9 cellular contexts compared by ENCODE assay signal in genomic region chr22:50236731-50237409, GRCh38. TPM values are rescaled to one million over a fixed set of nuclear protein-coding genes. Genes with fewer than 3 reads are reported as not detected.
DNase-seq lines count a peak whose midpoint lies in the region; ATAC-seq and TF ChIP-seq lines count a peak whose summit lies in the region.
"Had no signal": no experiment of that assay in that cellular context is flagged by ENCODE, and none has a peak within 500 bp of the region (broad histone marks: within the 10 kb centered on the region; RNA-seq: fewer than 3 reads in every experiment).

No MANE protein-coding gene starts in this region.

- no peak overlapping the region for H3K27ac Mint-ChIP-seq in activated CD4-positive, alpha-beta T cell treated with anti-CD3 and anti-CD28 coated beads, Interleukin-2, amount 10 ng/mL, durations not matched to agents 24 days and 14 days

- no peaks in the 10 kb centered on the region for H3K9me2 ChIP-seq in OCI-LY7 (ENCODE audit: insufficient read depth, low read length)

- POLR2A ChIA-PET in A673 (lab: Charles Lee; ENCODE audit: low non-redundant PET) (no interaction called here), OCI-LY7 (lab: Charles Lee) (no interaction called here)

- no peak overlapping the region for H3K27ac ChIP-seq in A673 (ENCODE audit: low read depth, low read length, poor library complexity, severe bottlenecking)
- no peak overlapping the region for H3K27ac ChIP-seq in OCI-LY7 (ENCODE audit: low read depth, low read length, poor library complexity, severe bottlenecking)

- H3K4me1 ChIP-seq in A673 (ENCODE audit: insufficient read depth, low read length, poor library complexity, severe bottlenecking) (no peaks in the 10 kb centered on the region), OCI-LY7 (ENCODE audit: insufficient read depth, low read length, poor library complexity, severe bottlenecking) (peaks cover 8% of the 10 kb centered on the region)

- DNase-seq in A673 (ENCODE audit: low spot score) (no peak), GM06990 (ENCODE audit: extremely low read depth, insufficient read length) (no peak), OCI-LY7 (ENCODE audit: low spot score) (peak; percentile 51), fibroblast of the aortic adventitia (ENCODE audit: low read depth) (peak; percentile 24), omental fat pad (ENCODE audit: low spot score) (no peak), SKM-1 (lab: John Stamatoyannopoulos, UW; ENCODE audit: unreplicated experiment) (no peak), SHP77 (lab: John Stamatoyannopoulos, UW) (no peak)
- DNase-seq in activated CD4-positive, alpha-beta T cell treated with anti-CD3 and anti-CD28 coated beads, Interleukin-2, amount 10 ng/mL, durations not matched to agents 24 days and 14 days, result no peak
- DNase-seq: head of caudate nucleus had no signal

- H3K27me3 ChIP-seq in A673 (replicated peaks; ENCODE audit: insufficient read depth, low read depth, low read length, poor library complexity) (no peaks in the 10 kb centered on the region), GM06990 (replicated peaks; ENCODE audit: control insufficient read depth, insufficient read depth, low read length) (no peaks in the 10 kb centered on the region)

- H3K9me3 ChIP-seq in A673 (ENCODE audit: low read depth, low read length, poor library complexity, severe bottlenecking), result no peaks in the 10 kb centered on the region
- no peaks in the 10 kb centered on the region; the same call in 1 of the 2 replicates for H3K9me3 ChIP-seq in OCI-LY7 (ENCODE audit: low read length)

- H3K4me3 ChIP-seq in A673 (ENCODE audit: low read depth, low read length, poor library complexity, severe bottlenecking) (no peak overlapping the region), GM06990 (replicated peaks; ENCODE audit: low read depth, low read length) (no peak overlapping the region), OCI-LY7 (ENCODE audit: low read depth, low read length, poor library complexity, severe bottlenecking) (no peak overlapping the region), fibroblast of the aortic adventitia (ENCODE audit: low read depth, low read length) (no peak overlapping the region)

- TF ChIP-seq CTCF in A673 (conservative IDR thresholded peaks at IDR 0.05; ENCODE audit: low read depth, low read length) (peak; percentile 57), GM06990 (IDR thresholded peaks at IDR 0.05; ENCODE audit: insufficient read depth, low read length, poor library complexity, severe bottlenecking) (peak; percentile 58), OCI-LY7 (conservative IDR thresholded peaks at IDR 0.05; ENCODE audit: low read length) (peak; percentile 76), fibroblast of the aortic adventitia (IDR thresholded peaks at IDR 0.05; ENCODE audit: insufficient read depth, low read length) (peak; percentile 46), omental fat pad (IDR thresholded peaks at IDR 0.05) (no peak)

- BruUV-seq in A673 (replicated peaks; lab: Mats Ljungman, UMichigan) (no TSS peak), OCI-LY7 (replicated peaks; lab: Mats Ljungman, UMichigan) (no TSS peak)

- no peak overlapping the region for H2AFZ ChIP-seq in OCI-LY7 (ENCODE audit: low read length)

- intact Hi-C loops in A673 (cut with micrococcal nuclease; ENCODE audit: unreplicated experiment) (no loop called here), OCI-LY7 (cut with micrococcal nuclease; ENCODE audit: unreplicated experiment) (loop anchor here (1.0 kb wide), 1 partner anchor 88 kb away; no protein-coding TSS in a partner anchor)
- intact Hi-C loops in activated CD4-positive, alpha-beta T cell treated with anti-CD3 and anti-CD28 coated beads, Interleukin-2, amount 10 ng/mL, durations not matched to agents 24 days and 14 days (cut with micrococcal nuclease), result no loop called here

- no peaks in the 10 kb centered on the region for H3K27me3 Mint-ChIP-seq in activated CD4-positive, alpha-beta T cell treated with anti-CD3 and anti-CD28 coated beads, Interleukin-2, amount 10 ng/mL, durations not matched to agents 24 days and 14 days

- H3K9me3 Mint-ChIP-seq in activated CD4-positive, alpha-beta T cell treated with anti-CD3 and anti-CD28 coated beads, Interleukin-2, amount 10 ng/mL, durations not matched to agents 24 days and 14 days, result peaks cover 3% of the 10 kb centered on the region

- H3K4me2 ChIP-seq in OCI-LY7 (ENCODE audit: low read length), result no peak overlapping the region

- H3K36me3 Mint-ChIP-seq in activated CD4-positive, alpha-beta T cell treated with anti-CD3 and anti-CD28 coated beads, Interleukin-2, amount 10 ng/mL, durations not matched to agents 24 days and 14 days (ENCODE audit: low read depth), result peaks cover 29% of the 10 kb centered on the region

- H4K20me1 ChIP-seq in OCI-LY7 (ENCODE audit: insufficient read depth, low read length), result no peaks in the 10 kb centered on the region

- peaks cover 19% of the 10 kb centered on the region for H3K4me1 Mint-ChIP-seq in activated CD4-positive, alpha-beta T cell treated with anti-CD3 and anti-CD28 coated beads, Interleukin-2, amount 10 ng/mL, durations not matched to agents 24 days and 14 days

- peaks cover 42% of the 10 kb centered on the region for H3K79me2 ChIP-seq in OCI-LY7 (ENCODE audit: insufficient read depth, low read depth, low read length)

- CTCF ChIA-PET in A673 (lab: Charles Lee), result no interaction called here
- CTCF ChIA-PET in OCI-LY7 (lab: Charles Lee; ENCODE audit: unreplicated experiment), result no interaction called here

- ATAC-seq in omental fat pad (ENCODE audit: low FRiP score), result no peak

- H3K36me3 ChIP-seq in A673 (ENCODE audit: insufficient read depth, low read length, poor library complexity, severe bottlenecking) (peaks cover 3% of the 10 kb centered on the region), GM06990 (ENCODE audit: control insufficient read depth, insufficient read depth, low read length) (peaks cover 5% of the 10 kb centered on the region), OCI-LY7 (ENCODE audit: insufficient read depth, low read length) (peaks cover 54% of the 10 kb centered on the region)

- H3K4me3 Mint-ChIP-seq in activated CD4-positive, alpha-beta T cell treated with anti-CD3 and anti-CD28 coated beads, Interleukin-2, amount 10 ng/mL, durations not matched to agents 24 days and 14 days, result no peak overlapping the region

RNA-seq across cellular contexts. Expression of gene TUBGCP6, which starts 8.0 kb away (rescaled TPM):
- 31.0 and 33.1 TPM in 2 replicates for total RNA-seq in A673 (2021)
- 52.8 and 57.7 TPM in 2 replicates for total RNA-seq in OCI-LY7 (2014; rRNA removed; shearing (Covaris generic))
- total RNA-seq in OCI-LY7 (2022), result 63.2 and 68.8 TPM in 2 replicates
- total RNA-seq in fibroblast of the aortic adventitia (ENCODE audit: low replicate concordance), result 23.6 and 39.7 TPM in 2 replicates
- total RNA-seq in omental fat pad, result 10 to 100 TPM; 32.7 to 52.2 (median 33.5) TPM
- 51.1 and 51.7 TPM in 2 replicates for total RNA-seq in activated CD4-positive, alpha-beta T cell treated with anti-CD3 and anti-CD28 coated beads, Interleukin-2, amount 10 ng/mL, durations not matched to agents 24 days and 14 days

RNA-seq across cellular contexts. Expression of gene HDAC10, which starts 14.2 kb away (rescaled TPM):
- total RNA-seq in A673 (2021) (38.6 and 42.8 TPM in 2 replicates), OCI-LY7 (2022) (74.6 and 74.9 TPM in 2 replicates), fibroblast of the aortic adventitia (ENCODE audit: low replicate concordance) (15.4 and 26.7 TPM in 2 replicates), omental fat pad (10 to 100 TPM; 18.4 to 53.8 (median 23.6) TPM)
- 47.4 and 49.4 TPM in 2 replicates for total RNA-seq in OCI-LY7 (2014; rRNA removed; shearing (Covaris generic))
- total RNA-seq in activated CD4-positive, alpha-beta T cell treated with anti-CD3 and anti-CD28 coated beads, Interleukin-2, amount 10 ng/mL, durations not matched to agents 24 days and 14 days, result 62.2 and 64.6 TPM in 2 replicates

RNA-seq across cellular contexts. Expression of gene MAPK12, which starts 24.6 kb away (rescaled TPM):
- total RNA-seq in A673 (2021) (20.8 and 27.5 TPM in 2 replicates), OCI-LY7 (2022) (84.9 and 90.1 TPM in 2 replicates), fibroblast of the aortic adventitia (ENCODE audit: low replicate concordance) (28.0 and 35.5 TPM in 2 replicates), omental fat pad (10 to 100 TPM in 3 of 4 donors, 1 to 10 TPM in 1; 7.9 to 31.1 (median 17.8) TPM)
- 90.8 and 93.6 TPM in 2 replicates for total RNA-seq in OCI-LY7 (2014; rRNA removed; shearing (Covaris generic))
- total RNA-seq in activated CD4-positive, alpha-beta T cell treated with anti-CD3 and anti-CD28 coated beads, Interleukin-2, amount 10 ng/mL, durations not matched to agents 24 days and 14 days, result 20.1 and 21.5 TPM in 2 replicates

RNA-seq across cellular contexts. Expression of gene MAPK11, which starts 33.3 kb away (rescaled TPM):
- total RNA-seq in A673 (2021) (5.4 and 10.4 TPM in 2 replicates), OCI-LY7 (2022) (18.6 and 19.7 TPM in 2 replicates), fibroblast of the aortic adventitia (ENCODE audit: low replicate concordance) (3.0 and 5.8 TPM in 2 replicates), omental fat pad (10 to 100 TPM; 12.1 to 38.9 (median 20.4) TPM)
- 12.0 and 13.0 TPM in 2 replicates for total RNA-seq in OCI-LY7 (2014; rRNA removed; shearing (Covaris generic))
- total RNA-seq in activated CD4-positive, alpha-beta T cell treated with anti-CD3 and anti-CD28 coated beads, Interleukin-2, amount 10 ng/mL, durations not matched to agents 24 days and 14 days, result 27.8 and 29.0 TPM in 2 replicates

RNA-seq across cellular contexts. Expression of gene SELENOO, which starts 36.1 kb away (rescaled TPM):
- total RNA-seq in A673 (2021) (39.2 and 41.3 TPM in 2 replicates), OCI-LY7 (2022) (34.0 and 40.2 TPM in 2 replicates), fibroblast of the aortic adventitia (ENCODE audit: low replicate concordance) (15.5 and 17.3 TPM in 2 replicates), omental fat pad (10 to 100 TPM; 21.2 to 38.3 (median 31.9) TPM)
- 43.7 and 44.2 TPM in 2 replicates for total RNA-seq in OCI-LY7 (2014; rRNA removed; shearing (Covaris generic))
- total RNA-seq in activated CD4-positive, alpha-beta T cell treated with anti-CD3 and anti-CD28 coated beads, Interleukin-2, amount 10 ng/mL, durations not matched to agents 24 days and 14 days, result 24.0 and 25.2 TPM in 2 replicates

Comparison
In these comparisons a context has a peak if more than half of its experiments do, and no peak if none do; other contexts are left out.
1. DNase-seq: peak in OCI-LY7 (single experiment) and fibroblast of the aortic adventitia (single experiment); none in A673 (single experiment), GM06990 (single experiment), omental fat pad (single experiment), SKM-1 (single experiment), SHP77 (0 of 2) and activated CD4-positive, alpha-beta T cell treated with anti-CD3 and anti-CD28 coated beads, Interleukin-2, amount 10 ng/mL, durations not matched to agents 24 days and 14 days (single experiment).
2. CTCF ChIP-seq: peak in A673 (single experiment), GM06990 (single experiment), OCI-LY7 (single experiment) and fibroblast of the aortic adventitia (single experiment); none in omental fat pad (0 of 3).